20 cellular contexts compared by ENCODE assay signal in the genomic region with DNA sequence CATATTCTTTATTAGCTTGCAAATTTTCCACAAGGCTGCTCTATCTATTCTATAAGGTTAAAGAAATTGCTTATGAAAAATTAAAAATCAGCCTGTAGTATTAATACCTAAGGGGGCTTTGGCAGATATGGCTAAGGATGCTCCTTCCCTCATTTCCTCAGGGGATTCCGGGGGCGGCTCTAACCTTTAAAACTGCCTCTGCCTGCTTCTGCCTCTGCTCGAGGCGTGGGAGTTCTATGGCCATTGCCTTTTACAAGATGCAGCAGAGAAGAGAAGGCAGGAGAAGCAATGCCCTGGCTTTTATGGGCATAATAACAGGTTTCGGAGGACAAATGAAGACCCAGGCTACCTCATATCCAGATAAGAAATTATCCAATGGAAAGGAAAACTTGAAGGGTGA.
"Had no signal": no experiment of that assay in that cellular context is flagged by ENCODE, and none has a peak within 500 bp of the region (broad histone marks: within the 10 kb centered on the region; RNA-seq: fewer than 3 reads in every experiment).

No MANE protein-coding gene starts in this region.

- H3K9me2 ChIP-seq: SK-N-SH had no signal

- H3K9me3 ChIP-seq: SK-N-SH had no signal

- H3K27ac ChIP-seq: HL-60, RWPE1 had no signal

- DNase-seq: KBM-7, MV-4-11, NCI-H1048, NCI-H1105, NCI-H1417 treated with DMSO at 0.1 percent for 48 hours, NCI-H146, NCI-H1694 treated with DMSO at 0.1 percent for 48 hours, NCI-H1930, NCI-H2081, NCI-H2107, NCI-H345, NCI-H446 treated with DMSO at 0.1 percent for 48 hours, NCI-H524, NCI-H526 treated with DMSO at 0.1 percent for 48 hours, NCI-H774, SHP77, SK-N-SH, SW 1271 had no signal

- H3K4me2 ChIP-seq: SK-N-SH had no signal
